In genomic region chr22:50072714-50073538, GRCh38 we compare ENCODE assay signal across 24 cellular contexts. TPM values are rescaled to one million over a fixed set of nuclear protein-coding genes. Genes with fewer than 3 reads are reported as not detected.
"Had no signal": no experiment of that assay in that cellular context is flagged by ENCODE, and none has a peak within 500 bp of the region (broad histone marks: within the 10 kb centered on the region; RNA-seq: fewer than 3 reads in every experiment).

No MANE protein-coding gene starts in this region.

- H3K36me3 ChIP-seq: ovary, suprapubic skin, thyroid gland had no signal

- H3K27ac ChIP-seq: coronary artery, hepatocyte, ovary, suprapubic skin, thyroid gland had no signal

- H3K27me3 ChIP-seq: hepatocyte, ovary, thyroid gland had no signal

- H3K9me3 ChIP-seq: ovary, suprapubic skin, thyroid gland had no signal

- ATAC-seq: left colon; left ventricle myocardium superior; stimulated activated naive CD8-positive, alpha-beta T cell treated with anti-CD3 and anti-CD28 coated beads, Interleukin-15, Interleukin-2, amounts not matched to agents 100 U/mL and 50 U/mL, for 24 hours had no signal

- H3K4me3 ChIP-seq: coronary artery, hepatocyte, ovary, suprapubic skin, thyroid gland had no signal

- DNase-seq: effector CD4-positive, alpha-beta T cell; foreskin melanocyte; head of caudate nucleus; left colon; left ventricle myocardium superior; mesendoderm; naive B cell; ovary; small intestine; stimulated activated CD4-positive, alpha-beta T cell treated with anti-CD3 and anti-CD28 coated beads, Interleukin-2, amount 100 ng/mL, for 48 hours; stimulated activated naive CD8-positive, alpha-beta T cell treated with anti-CD3 and anti-CD28 coated beads, Interleukin-15, Interleukin-2, amounts not matched to agents 100 U/mL and 50 U/mL, for 24 hours; thyroid gland had no signal

- H2AFZ ChIP-seq: hepatocyte had no signal

- H3K4me2 ChIP-seq: hepatocyte had no signal

- H3K4me1 ChIP-seq: suprapubic skin, thyroid gland had no signal

RNA-seq across cellular contexts. Expression of gene MLC1, which starts 12.3 kb away (rescaled TPM):
- total RNA-seq: dermis microvascular lymphatic vessel endothelial cell, kidney epithelial cell, lung microvascular endothelial cell, progenitor cell of endocrine pancreas had no signal
- polyA plus RNA-seq: neural cell had no signal

RNA-seq across cellular contexts. Expression of gene TTLL8, which starts 14.8 kb away (rescaled TPM):
- total RNA-seq: chondrocyte, dermis microvascular lymphatic vessel endothelial cell, hepatocyte, kidney epithelial cell, left colon, left ventricle myocardium superior, lung microvascular endothelial cell, ovary, progenitor cell of endocrine pancreas, right cardiac atrium, suprapubic skin, thyroid gland, ureter had no signal
- polyA plus RNA-seq: esophagus, hepatocyte, neural cell, ovary, right cardiac atrium, small intestine had no signal

RNA-seq across cellular contexts. Expression of gene MOV10L1, which starts 16.9 kb away (rescaled TPM):
- polyA plus RNA-seq: neural cell had no signal
